In the genomic region with DNA sequence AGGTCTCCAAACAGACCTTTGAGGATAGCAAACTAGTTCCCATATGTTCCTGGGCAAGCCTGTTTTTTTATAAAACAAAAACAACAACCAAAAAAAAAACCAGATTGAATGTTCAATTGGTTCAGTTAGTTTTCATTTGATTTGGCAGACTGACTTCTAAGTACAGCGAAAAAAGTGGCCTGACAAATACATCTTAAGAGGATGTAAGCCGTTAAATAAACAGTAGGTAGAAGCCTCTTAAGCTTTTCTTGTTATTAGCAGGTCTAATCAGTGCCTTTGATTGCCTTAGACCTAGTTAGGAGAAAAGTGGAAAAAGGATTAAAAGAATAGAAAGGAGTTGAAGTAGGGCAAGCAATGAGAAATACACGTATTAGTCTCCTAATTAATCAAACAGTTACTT, we compare ENCODE assay signal across 18 cellular contexts.
"Had no signal": no experiment of that assay in that cellular context is flagged by ENCODE, and none has a peak within 500 bp of the region (broad histone marks: within the 10 kb centered on the region; RNA-seq: fewer than 3 reads in every experiment).

No MANE protein-coding gene starts in this region.

- H3K27ac ChIP-seq: cardiac muscle cell, epithelial cell of prostate, foreskin keratinocyte, prostate gland, tibial artery had no signal

- H3K4me3 ChIP-seq: cardiac muscle cell, mucosa of descending colon, prostate gland, tibial artery had no signal

- H3K9me3 ChIP-seq: mucosa of descending colon, prostate gland, tibial artery had no signal

- H3K36me3 Mint-ChIP-seq: naive B cell had no signal

- H3K27me3 ChIP-seq: cardiac muscle cell, foreskin keratinocyte, tibial artery had no signal

- H3K36me3 ChIP-seq: prostate gland, tibial artery had no signal

- ATAC-seq: activated T-cell treated with anti-CD3 and anti-CD28 coated beads, Interleukin-2, amount 50 U/mL, for 72 hours; right cardiac atrium; stimulated activated naive CD8-positive, alpha-beta T cell treated with anti-CD3 and anti-CD28 coated beads, Interleukin-15, Interleukin-2, amounts not matched to agents 100 U/mL and 50 U/mL, for 24 hours had no signal

- H3K9me3 Mint-ChIP-seq: activated T-cell treated with anti-CD3 and anti-CD28 coated beads, Interleukin-2, amount 50 U/mL, for 72 hours; naive B cell had no signal

- H3K27ac Mint-ChIP-seq: activated naive CD8-positive, alpha-beta T cell; activated T-cell treated with anti-CD3 and anti-CD28 coated beads, Interleukin-2, amount 50 U/mL, for 72 hours had no signal

- DNase-seq: activated CD4-positive, alpha-beta T cell treated with anti-CD3 and anti-CD28 coated beads, Interleukin-2, amount 50 U/mL, for 4 hours; activated gamma-delta T cell treated with Interleukin-2 at 50 U/mL for 16 hours; activated T-cell treated with anti-CD3 and anti-CD28 coated beads, Interleukin-2, amount 50 U/mL, for 72 hours; dermis blood vessel endothelial cell; effector memory CD4-positive, alpha-beta T cell; foreskin keratinocyte; hippocampal formation; islet precursor cell; mucosa of descending colon; naive B cell; right cardiac atrium; stimulated activated naive CD8-positive, alpha-beta T cell treated with anti-CD3 and anti-CD28 coated beads, Interleukin-15, Interleukin-2, amounts not matched to agents 100 U/mL and 50 U/mL, for 24 hours; substantia nigra; tibial artery had no signal
